27 cellular contexts compared by ENCODE assay signal in genomic region chr7:76187246-76187645, GRCh38. TPM values are rescaled to one million over a fixed set of nuclear protein-coding genes. Genes with fewer than 3 reads are reported as not detected.
"Had no signal": no experiment of that assay in that cellular context is flagged by ENCODE, and none has a peak within 500 bp of the region (broad histone marks: within the 10 kb centered on the region; RNA-seq: fewer than 3 reads in every experiment).

No MANE protein-coding gene starts in this region.

- H3K4me1 Mint-ChIP-seq: activated CD4-positive, alpha-beta T cell treated with anti-CD3 and anti-CD28 coated beads for 36 hours; activated CD4-positive, alpha-beta T cell treated with anti-CD3 and anti-CD28 coated beads, Interleukin-2, amount 10 ng/mL, durations not matched to agents 24 days and 14 days; activated naive CD4-positive, alpha-beta T cell treated with anti-CD3 and anti-CD28 coated beads, Interleukin-2, amount 10 ng/mL, durations not matched to agents 7 days and 5 days; T-helper 17 cell had no signal

- H3K36me3 Mint-ChIP-seq: activated CD4-positive, alpha-beta memory T cell treated with anti-CD3 and anti-CD28 coated beads for 36 hours; activated naive CD4-positive, alpha-beta T cell treated with anti-CD3 and anti-CD28 coated beads, Interleukin-2, amount 10 ng/mL, durations not matched to agents 7 days and 5 days; activated naive CD4-positive, alpha-beta T cell treated with anti-CD3 and anti-CD28 coated beads, Interleukin-2, amount 50 U/mL, for 72 hours; activated naive CD8-positive, alpha-beta T cell treated with anti-CD3 and anti-CD28 coated beads, Interleukin-2, amount 10 ng/mL, durations not matched to agents 7 days and 5 days had no signal

- H3K9me3 ChIP-seq: colonic mucosa had no signal

- H3K36me3 ChIP-seq: ascending aorta, colonic mucosa, WERI-Rb-1 had no signal

- DNase-seq: activated CD4-positive, alpha-beta memory T cell treated with anti-CD3 and anti-CD28 coated beads for 36 hours; activated CD4-positive, alpha-beta T cell treated with anti-CD3 and anti-CD28 coated beads for 36 hours; activated CD4-positive, alpha-beta T cell treated with anti-CD3 and anti-CD28 coated beads, Interleukin-2, amount 10 ng/mL, durations not matched to agents 24 days and 14 days; activated CD4-positive, CD25-positive, alpha-beta regulatory T cell; activated CD4-positive, CD25-positive, alpha-beta regulatory T cell treated with anti-CD3 and anti-CD28 coated beads, Interleukin-2, amount 50 U/mL, for 72 hours; activated CD8-positive, alpha-beta memory T cell treated with anti-CD3 and anti-CD28 coated beads, Interleukin-2, amount 50 U/mL, for 48 hours; activated gamma-delta T cell; activated naive CD4-positive, alpha-beta T cell; activated naive CD4-positive, alpha-beta T cell treated with anti-CD3 and anti-CD28 coated beads, Interleukin-2, amount 10 ng/mL, durations not matched to agents 7 days and 5 days; activated naive CD8-positive, alpha-beta T cell treated with anti-CD3 and anti-CD28 coated beads, Interleukin-2, amount 10 ng/mL, durations not matched to agents 7 days and 5 days; activated T-cell treated with anti-CD3 and anti-CD28 coated beads for 4 hours; activated T-cell treated with anti-CD3 and anti-CD28 coated beads, Interleukin-2, amount 50 U/mL, for 24 hours; activated T-cell treated with anti-CD3 and anti-CD28 coated beads, Interleukin-2, amount 50 U/mL, for 72 hours; cerebellar nuclear complex; colonic mucosa; effector CD8-positive, alpha-beta T cell; foreskin fibroblast; head of caudate nucleus; T-helper 1 cell; T-helper 17 cell; T1000; WERI-Rb-1 had no signal

- H3K27ac ChIP-seq: ascending aorta, colonic mucosa, WERI-Rb-1 had no signal

- H3K4me3 ChIP-seq: ascending aorta, colonic mucosa had no signal

- H3K27me3 Mint-ChIP-seq: activated CD4-positive, alpha-beta memory T cell treated with anti-CD3 and anti-CD28 coated beads for 36 hours; activated CD4-positive, alpha-beta T cell treated with anti-CD3 and anti-CD28 coated beads for 36 hours; activated CD4-positive, alpha-beta T cell treated with anti-CD3 and anti-CD28 coated beads, Interleukin-2, amount 10 ng/mL, durations not matched to agents 24 days and 14 days; activated naive CD8-positive, alpha-beta T cell treated with anti-CD3 and anti-CD28 coated beads, Interleukin-2, amount 10 ng/mL, durations not matched to agents 7 days and 5 days; activated T-cell treated with anti-CD3 and anti-CD28 coated beads, Interleukin-2, amount 50 U/mL, for 24 hours had no signal

- H3K9me3 Mint-ChIP-seq: activated CD4-positive, alpha-beta memory T cell treated with anti-CD3 and anti-CD28 coated beads for 36 hours; activated CD4-positive, alpha-beta T cell treated with anti-CD3 and anti-CD28 coated beads, Interleukin-2, amount 10 ng/mL, durations not matched to agents 24 days and 14 days; activated naive CD4-positive, alpha-beta T cell treated with anti-CD3 and anti-CD28 coated beads, Interleukin-2, amount 10 ng/mL, durations not matched to agents 7 days and 5 days; activated naive CD4-positive, alpha-beta T cell treated with anti-CD3 and anti-CD28 coated beads, Interleukin-2, amount 50 U/mL, for 72 hours; activated naive CD8-positive, alpha-beta T cell treated with anti-CD3 and anti-CD28 coated beads, Interleukin-2, amount 10 ng/mL, durations not matched to agents 7 days and 5 days; activated T-cell treated with anti-CD3 and anti-CD28 coated beads, Interleukin-2, amount 50 U/mL, for 24 hours; activated T-cell treated with anti-CD3 and anti-CD28 coated beads, Interleukin-2, amount 50 U/mL, for 72 hours had no signal

- H3K27me3 ChIP-seq: ascending aorta, colonic mucosa had no signal

- H3K27ac Mint-ChIP-seq: activated CD4-positive, alpha-beta memory T cell treated with anti-CD3 and anti-CD28 coated beads for 36 hours; activated CD4-positive, alpha-beta T cell treated with anti-CD3 and anti-CD28 coated beads for 36 hours; activated CD4-positive, alpha-beta T cell treated with anti-CD3 and anti-CD28 coated beads, Interleukin-2, amount 10 ng/mL, durations not matched to agents 24 days and 14 days; activated naive CD4-positive, alpha-beta T cell treated with anti-CD3 and anti-CD28 coated beads, Interleukin-2, amount 10 ng/mL, durations not matched to agents 7 days and 5 days; activated naive CD4-positive, alpha-beta T cell treated with anti-CD3 and anti-CD28 coated beads, Interleukin-2, amount 50 U/mL, for 72 hours; activated naive CD8-positive, alpha-beta T cell treated with anti-CD3 and anti-CD28 coated beads, Interleukin-2, amount 10 ng/mL, durations not matched to agents 7 days and 5 days; activated T-cell treated with anti-CD3 and anti-CD28 coated beads, Interleukin-2, amount 50 U/mL, for 24 hours; activated T-cell treated with anti-CD3 and anti-CD28 coated beads, Interleukin-2, amount 50 U/mL, for 72 hours; T-helper 17 cell; T-helper 2 cell treated with Interferon-gamma antibody and Interleukin-4, amounts not matched to agents 5 μg/mL and 100 μg/mL, for 36 hours had no signal

- H3K4me3 Mint-ChIP-seq: activated CD4-positive, alpha-beta memory T cell treated with anti-CD3 and anti-CD28 coated beads for 36 hours; activated CD4-positive, alpha-beta T cell treated with anti-CD3 and anti-CD28 coated beads for 36 hours; activated CD4-positive, alpha-beta T cell treated with anti-CD3 and anti-CD28 coated beads, Interleukin-2, amount 10 ng/mL, durations not matched to agents 24 days and 14 days; activated naive CD4-positive, alpha-beta T cell treated with anti-CD3 and anti-CD28 coated beads, Interleukin-2, amount 10 ng/mL, durations not matched to agents 7 days and 5 days; activated naive CD8-positive, alpha-beta T cell treated with anti-CD3 and anti-CD28 coated beads, Interleukin-2, amount 10 ng/mL, durations not matched to agents 7 days and 5 days; activated T-cell treated with anti-CD3 and anti-CD28 coated beads, Interleukin-2, amount 50 U/mL, for 24 hours; activated T-cell treated with anti-CD3 and anti-CD28 coated beads, Interleukin-2, amount 50 U/mL, for 72 hours; T-helper 17 cell; T-helper 2 cell treated with Interferon-gamma antibody and Interleukin-4, amounts not matched to agents 5 μg/mL and 100 μg/mL, for 36 hours had no signal

- ATAC-seq: activated CD4-positive, alpha-beta T cell treated with anti-CD3 and anti-CD28 coated beads for 36 hours; activated naive CD4-positive, alpha-beta T cell treated with anti-CD3 and anti-CD28 coated beads, Interleukin-2, amount 50 U/mL, for 72 hours; activated T-cell treated with anti-CD3 and anti-CD28 coated beads, Interleukin-2, amount 50 U/mL, for 72 hours; esophagus mucosa; T-helper 17 cell had no signal

- H3K4me1 ChIP-seq: ascending aorta, colonic mucosa had no signal

RNA-seq across cellular contexts. Expression of gene SRRM3, which starts 14.4 kb away (rescaled TPM):
- total RNA-seq: activated CD4-positive, alpha-beta memory T cell treated with anti-CD3 and anti-CD28 coated beads for 36 hours; activated naive CD4-positive, alpha-beta T cell treated with anti-CD3 and anti-CD28 coated beads, Interleukin-2, amount 50 U/mL, for 72 hours; activated naive CD8-positive, alpha-beta T cell treated with anti-CD3 and anti-CD28 coated beads, Interleukin-2, amount 10 ng/mL, durations not matched to agents 7 days and 5 days; epithelial cell of proximal tubule; T-helper 17 cell had no signal
